21 cellular contexts compared by ENCODE assay signal in the genomic region with DNA sequence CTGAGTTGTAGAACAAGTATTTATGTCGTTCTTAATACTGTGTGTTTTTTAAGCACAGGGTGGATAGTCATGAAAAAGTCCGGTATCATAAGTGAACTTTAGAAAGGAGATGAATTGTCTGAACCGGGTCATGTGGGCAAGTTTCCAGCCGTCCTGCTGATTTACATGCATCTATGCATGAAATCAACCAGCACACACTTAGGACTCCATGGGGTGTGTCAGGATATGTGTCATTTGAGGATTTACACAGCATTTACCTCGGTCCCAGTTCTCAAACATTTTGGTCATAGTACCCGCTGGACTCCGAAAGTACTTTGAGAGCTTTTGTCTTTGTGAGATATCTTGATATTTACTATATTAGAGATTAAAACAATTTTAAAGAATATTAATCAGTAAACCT.
"Had no signal": no experiment of that assay in that cellular context is flagged by ENCODE, and none has a peak within 500 bp of the region (broad histone marks: within the 10 kb centered on the region; RNA-seq: fewer than 3 reads in every experiment).

No MANE protein-coding gene starts in this region.

- ATAC-seq: activated CD4-positive, CD25-positive, alpha-beta regulatory T cell treated with anti-CD3 and anti-CD28 coated beads, Interleukin-2, amount 50 U/mL, for 24 hours; activated T-helper 17 cell treated with anti-CD3 and anti-CD28 coated beads, Interleukin-2, amount 50 U/mL, for 72 hours; gastroesophageal sphincter; heart right ventricle; right cardiac atrium; stimulated activated naive B cell treated with anti-CD40 and anti-IgM and Interleukin-4, amounts not matched to agents 10 μg/mL and 1 μg/mL and 100 μg/mL, for 72 hours had no signal

- H3K4me3 ChIP-seq: ascending aorta, breast epithelium, dorsolateral prefrontal cortex, gastroesophageal sphincter, heart right ventricle, lung, prostate gland, skin epidermis, thyroid gland had no signal

- H3K36me3 ChIP-seq: ascending aorta, breast epithelium, gastroesophageal sphincter, prostate gland, thyroid gland had no signal

- H3K9me3 ChIP-seq: ascending aorta, breast epithelium, gastroesophageal sphincter, prostate gland, thyroid gland had no signal

- H3K4me1 ChIP-seq: ascending aorta, breast epithelium, gastroesophageal sphincter, heart right ventricle, prostate gland, thyroid gland had no signal

- H3K4me3 Mint-ChIP-seq: activated T-helper 17 cell treated with anti-CD3 and anti-CD28 coated beads, Interleukin-2, amount 50 U/mL, for 72 hours; endodermal cell; neural crest cell; stimulated activated naive B cell treated with anti-CD40 and anti-IgM and Interleukin-4, amounts not matched to agents 10 μg/mL and 1 μg/mL and 100 μg/mL, for 72 hours had no signal

- DNase-seq: activated naive CD4-positive, alpha-beta T cell treated with Interleukin-2 at 50 U/mL for 16 hours; activated T-cell treated with anti-CD3 and anti-CD28 coated beads for 4 hours; dorsolateral prefrontal cortex; endodermal cell; erythroblast; heart right ventricle; midbrain; right cardiac atrium; stimulated activated CD4-positive, alpha-beta T cell treated with anti-CD3 and anti-CD28 coated beads, Interleukin-15, amount 100 ng/mL, for 24 hours; stimulated activated CD4-positive, alpha-beta T cell treated with anti-CD3 and anti-CD28 coated beads, Interleukin-4, amount 100 ng/mL, for 1 hour; stimulated activated naive B cell treated with anti-CD40 and anti-IgM and Interleukin-4, amounts not matched to agents 10 μg/mL and 1 μg/mL and 100 μg/mL, for 72 hours; thyroid gland had no signal

- H3K4me1 Mint-ChIP-seq: activated T-helper 17 cell treated with anti-CD3 and anti-CD28 coated beads, Interleukin-2, amount 50 U/mL, for 72 hours; endodermal cell; neural crest cell; stimulated activated naive B cell treated with anti-CD40 and anti-IgM and Interleukin-4, amounts not matched to agents 10 μg/mL and 1 μg/mL and 100 μg/mL, for 72 hours had no signal

- H3K9me3 Mint-ChIP-seq: activated T-helper 17 cell treated with anti-CD3 and anti-CD28 coated beads, Interleukin-2, amount 50 U/mL, for 72 hours; neural crest cell had no signal

- H3K27ac Mint-ChIP-seq: activated T-helper 17 cell treated with anti-CD3 and anti-CD28 coated beads, Interleukin-2, amount 50 U/mL, for 72 hours; endodermal cell; stimulated activated naive B cell treated with anti-CD40 and anti-IgM and Interleukin-4, amounts not matched to agents 10 μg/mL and 1 μg/mL and 100 μg/mL, for 72 hours had no signal

- H3K27me3 ChIP-seq: ascending aorta, breast epithelium, dorsolateral prefrontal cortex, gastroesophageal sphincter, heart right ventricle, thyroid gland had no signal

- H3K27ac ChIP-seq: ascending aorta, breast epithelium, dorsolateral prefrontal cortex, gastroesophageal sphincter, heart right ventricle, prostate gland, skin epidermis, thyroid gland had no signal

- H3K27me3 Mint-ChIP-seq: activated T-helper 17 cell treated with anti-CD3 and anti-CD28 coated beads, Interleukin-2, amount 50 U/mL, for 72 hours; stimulated activated naive B cell treated with anti-CD40 and anti-IgM and Interleukin-4, amounts not matched to agents 10 μg/mL and 1 μg/mL and 100 μg/mL, for 72 hours had no signal
